ENCODE assay signal across 8 cellular contexts in genomic region chr15:101578443-101578894, GRCh38.
DNase-seq lines count a peak whose midpoint lies in the region; ATAC-seq and TF ChIP-seq lines count a peak whose summit lies in the region.

No MANE protein-coding gene starts in this region.

- intact Hi-C loops in lower lobe of right lung (cut with DNase I): no loop called here
- intact Hi-C loops in naive thymus-derived CD4-positive, alpha-beta T cell (cut with micrococcal nuclease): no loop called here

- in situ Hi-C loops in T47D (cut with HindIII; ENCODE audit: low pct_unique_long_range_greater_than_20kb, low sequenced_read_pairs): no loop called here

- TF ChIP-seq CTCF in lower lobe of right lung (IDR thresholded peaks at IDR 0.05): peak; percentile 32

- H3K27ac ChIP-seq in lower lobe of right lung: no peak overlapping the region
- H3K27ac ChIP-seq in naive thymus-derived CD4-positive, alpha-beta T cell (ENCODE audit: low read depth, low read length): no peak overlapping the region

- no peaks in the 10 kb centered on the region for H3K9me3 ChIP-seq in lower lobe of right lung
- H3K9me3 ChIP-seq in naive thymus-derived CD4-positive, alpha-beta T cell (ENCODE audit: control insufficient read depth in 2 of 3, low read length in 3 of 3): no peaks in the 10 kb centered on the region

- ATAC-seq in lower lobe of right lung (peak; percentile 65 to 66), GM19455 (IDR thresholded peaks at IDR 0.05; ENCODE audit: unreplicated experiment) (no peak)
- ATAC-seq in naive thymus-derived CD4-positive, alpha-beta T cell: no peak

- H3K36me3 ChIP-seq in lower lobe of right lung: no peaks in the 10 kb centered on the region
- H3K36me3 ChIP-seq in naive thymus-derived CD4-positive, alpha-beta T cell (ENCODE audit: control insufficient read depth in 2 of 3, insufficient read depth in 3 of 3, low read length in 3 of 3): no peaks in the 10 kb centered on the region

- POLR2A ChIA-PET in naive thymus-derived CD4-positive, alpha-beta T cell (lab: Charles Lee): no interaction called here

- H3K4me1 ChIP-seq in lower lobe of right lung: no peaks in the 10 kb centered on the region
- H3K4me1 ChIP-seq in naive thymus-derived CD4-positive, alpha-beta T cell (ENCODE audit: control insufficient read depth in 2 of 2, insufficient read depth in 2 of 2, low read length in 2 of 2): no peaks in the 10 kb centered on the region

- H3K27ac Mint-ChIP-seq in naive thymus-derived CD4-positive, alpha-beta T cell: no peak overlapping the region

- H3K4me3 ChIP-seq in Jurkat, Clone E6-1 (ENCODE audit: low read length): no peak overlapping the region
- no peak overlapping the region for H3K4me3 ChIP-seq in lower lobe of right lung
- H3K4me3 ChIP-seq in naive thymus-derived CD4-positive, alpha-beta T cell (ENCODE audit: low read length): no peak overlapping the region

- DNase-seq in NCI-H748 (lab: John Stamatoyannopoulos, UW; ENCODE audit: unreplicated experiment) (peak; percentile 7), NCI-H748 treated with DMSO at 0.1 percent for 48 hours (lab: John Stamatoyannopoulos, UW) (no peak), T47D (ENCODE audit: low read depth in 1 of 2, low spot score in 1 of 2) (peak; percentile 77 to 88), lower lobe of right lung (no peak)
- DNase-seq in Jurkat, Clone E6-1 (ENCODE audit: low read depth, low spot score): peak; percentile 15
- DNase-seq in activated CD8-positive, alpha-beta memory T cell treated with anti-CD3 and anti-CD28 coated beads, Interleukin-2, amount 50 U/mL, for 48 hours: no peak
- no peak for DNase-seq in naive thymus-derived CD4-positive, alpha-beta T cell

- peaks cover 0 to 4% (median 0%) of the 10 kb centered on the region in 5 donors for H3K36me3 Mint-ChIP-seq in naive thymus-derived CD4-positive, alpha-beta T cell

- H3K4me1 Mint-ChIP-seq in naive thymus-derived CD4-positive, alpha-beta T cell: peaks cover 0 to 4% (median 0%) of the 10 kb centered on the region in 7 donors

- peaks cover 17 to 59% (median 44%) of the 10 kb centered on the region in 5 donors for H3K27me3 Mint-ChIP-seq in naive thymus-derived CD4-positive, alpha-beta T cell

- CTCF ChIA-PET in naive thymus-derived CD4-positive, alpha-beta T cell (lab: Charles Lee): no interaction called here

- no peak overlapping the region for H3K4me3 Mint-ChIP-seq in naive thymus-derived CD4-positive, alpha-beta T cell

- H3K9me3 Mint-ChIP-seq in naive thymus-derived CD4-positive, alpha-beta T cell: peaks cover 0 to 10% (median 0%) of the 10 kb centered on the region in 11 donors

- H3K27me3 ChIP-seq in lower lobe of right lung (ENCODE audit: low read depth): peaks cover 9% of the 10 kb centered on the region
- no peaks in the 10 kb centered on the region for H3K27me3 ChIP-seq in naive thymus-derived CD4-positive, alpha-beta T cell (ENCODE audit: control insufficient read depth in 2 of 2, insufficient read depth in 2 of 2, low read length in 2 of 2)

Comparison
In these comparisons a context has a peak if more than half of its experiments do, and no peak if none do; other contexts are left out.
1. DNase-seq: peak in NCI-H748 (single experiment), Jurkat, Clone E6-1 (single experiment) and T47D (2 of 2); none in NCI-H748 treated with DMSO at 0.1 percent for 48 hours (single experiment), lower lobe of right lung (single experiment), activated CD8-positive, alpha-beta memory T cell treated with anti-CD3 and anti-CD28 coated beads, Interleukin-2, amount 50 U/mL, for 48 hours (single experiment) and naive thymus-derived CD4-positive, alpha-beta T cell (0 of 9).
2. ATAC-seq: peak in lower lobe of right lung (2 of 2); none in GM19455 (single experiment) and naive thymus-derived CD4-positive, alpha-beta T cell (single experiment).